In the genomic region with DNA sequence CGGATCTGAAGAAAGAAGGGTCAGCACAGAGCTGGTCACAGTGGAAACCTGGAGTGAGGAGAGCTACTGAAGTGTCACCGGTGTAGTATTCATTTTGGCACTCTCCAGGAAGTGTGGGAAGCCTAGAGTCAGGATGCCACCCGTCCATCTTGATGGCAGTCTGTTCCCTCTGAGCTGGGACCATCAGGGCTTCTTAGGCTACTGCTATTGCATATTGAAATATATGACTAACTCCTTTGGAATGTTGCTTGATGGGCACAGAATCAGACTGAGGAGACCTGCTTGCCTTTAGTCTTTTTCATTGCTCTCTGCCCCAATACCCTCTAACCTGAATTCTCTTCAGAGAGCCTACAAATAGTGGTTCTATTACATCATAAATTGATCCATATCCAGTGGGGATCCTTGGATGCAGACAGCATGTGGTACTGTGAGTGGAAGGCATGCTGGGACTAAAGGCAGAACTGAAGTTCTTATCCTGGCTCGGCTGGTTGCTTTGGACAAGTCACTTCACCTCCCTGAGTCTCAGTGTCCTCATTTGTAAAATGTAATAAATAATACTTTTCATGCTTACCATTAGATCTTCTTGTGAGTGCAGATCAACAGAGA, we compare ENCODE assay signal across 15 cellular contexts.
A peak's percentile ranks its signal among the peaks of the same experiment; 100 is the strongest.
DNase-seq lines count a peak whose midpoint lies in the region; ATAC-seq, FAIRE-seq and TF ChIP-seq lines count a peak whose summit lies in the region.
"Had no signal": no experiment of that assay in that cellular context is flagged by ENCODE, and none has a peak within 500 bp of the region (broad histone marks: within the 10 kb centered on the region; RNA-seq: fewer than 3 reads in every experiment).

No MANE protein-coding gene starts in this region.

- no peak for TF ChIP-seq EP300 in H1 (IDR thresholded peaks at IDR 0.05; ENCODE audit: borderline replicate concordance in 1 of 2, low read depth in 2 of 2, low read length in 2 of 2)

- 0 out of 4 replicates have a peak overlapping the region, but pooled peaks of 1 of the 2 experiments have one; percentile 21 for H3K4me2 ChIP-seq in H1 (ENCODE audit: insufficient read depth in 1 of 2, low read depth in 2 of 2, low read length in 2 of 2)

- H3K4me1 Mint-ChIP-seq in CD4-positive, alpha-beta T cell (ENCODE audit: low read depth) = no peaks in the 10 kb centered on the region

- no peak overlapping the region for H3K4me3 Mint-ChIP-seq in CD4-positive, alpha-beta T cell
- H3K4me3 Mint-ChIP-seq: CD4-positive, CD25-positive, alpha-beta regulatory T cell; dendritic cell treated with granulocyte-macrophage colony-stimulating factor and Interleukin-4, amounts not matched to agents 40 ng/mL and 50 ng/mL, for 4 days had no signal

- no peak overlapping the region for H2BK5ac ChIP-seq in H1 (ENCODE audit: low read depth, low read length)

- H4K20me1 ChIP-seq in H1 (replicated peaks in 1 of 2; ENCODE audit: control insufficient read depth in 1 of 2, insufficient read depth in 2 of 2, low read length in 2 of 2) = no peaks in the 10 kb centered on the region

- peak; percentile 17 for DNase-seq in Caki2 (ENCODE audit: low read depth)
- DNase-seq in NCI-H226 = peak; percentile 54
- DNase-seq in H1 (ENCODE audit: low read depth in 1 of 2, low spot score in 2 of 2) = no peak
- DNase-seq in left kidney (ENCODE audit: low read depth, low spot score) = peak; percentile 4
- DNase-seq in mucosa of descending colon = no peak
- DNase-seq in CD4-positive, alpha-beta T cell = no peak
- DNase-seq in cerebellar cortex (ENCODE audit: low spot score) = no peak
- DNase-seq: activated naive CD4-positive, alpha-beta T cell; CD4-positive, CD25-positive, alpha-beta regulatory T cell; hippocampal formation; NCI-H510A; right cardiac atrium; upper lobe of left lung had no signal

- peaks cover 91% of the 10 kb centered on the region for H3K36me3 Mint-ChIP-seq in CD4-positive, alpha-beta T cell (ENCODE audit: low read depth)

- in situ Hi-C loops in Caki2 (cut with HindIII; ENCODE audit: low pct_unique_long_range_greater_than_20kb, low sequenced_read_pairs) = no loop called here

- no peak overlapping the region for H2AK5ac ChIP-seq in H1 (ENCODE audit: low read depth, low read length)

- intact Hi-C loops in mucosa of descending colon (cut with DNase I, micrococcal nuclease) = no loop called here
- intact Hi-C loops in CD4-positive, alpha-beta T cell (cut with DNase I, micrococcal nuclease) = no loop called here

- no peaks in the 10 kb centered on the region for H3K27me3 Mint-ChIP-seq in CD4-positive, alpha-beta T cell
- H3K27me3 Mint-ChIP-seq: CD4-positive, CD25-positive, alpha-beta regulatory T cell; dendritic cell treated with granulocyte-macrophage colony-stimulating factor and Interleukin-4, amounts not matched to agents 40 ng/mL and 50 ng/mL, for 4 days had no signal

- H3K79me2 ChIP-seq in H1 (ENCODE audit: control insufficient read depth in 1 of 2, insufficient read depth in 2 of 2, low read length in 2 of 2) = no peaks in the 10 kb centered on the region

- TF ChIP-seq CTCF in H1 (IDR thresholded peaks at IDR 0.05; ENCODE audit: control extremely low read depth in 1 of 3, insufficient read depth in 1 of 3, low read depth in 1 of 3, low read length in 3 of 3) = no peak
- no peak for TF ChIP-seq CTCF in mucosa of descending colon (IDR thresholded peaks at IDR 0.05)
- no peak for TF ChIP-seq CTCF in CD4-positive, alpha-beta T cell (IDR thresholded peaks at IDR 0.05)

- no peak overlapping the region for H3K23ac ChIP-seq in H1 (ENCODE audit: insufficient read length)

- TF ChIP-seq POLR2A in H1 (IDR thresholded peaks at IDR 0.05; ENCODE audit: control extremely low read depth in 1 of 2, low read depth in 2 of 2, low read length in 2 of 2) = no peak

- no peak overlapping the region for H2BK120ac ChIP-seq in H1 (replicated peaks; ENCODE audit: low read depth, low read length)

- H3K79me1 ChIP-seq in H1 (ENCODE audit: low read depth, low read length) = no peaks in the 10 kb centered on the region

- H3K9me3 ChIP-seq in H1 (ENCODE audit: insufficient read depth in 2 of 2, low read depth in 1 of 2, low read length in 1 of 2) = no peaks in the 10 kb centered on the region
- H3K9me3 ChIP-seq in mucosa of descending colon = no peaks in the 10 kb centered on the region
- no peaks in the 10 kb centered on the region for H3K9me3 ChIP-seq in CD4-positive, alpha-beta T cell (ENCODE audit: control insufficient read depth, low read length)
- H3K9me3 ChIP-seq: upper lobe of left lung had no signal

- H2BK20ac ChIP-seq in H1 (ENCODE audit: low read length) = no peak overlapping the region

- H2AFZ ChIP-seq in H1 (ENCODE audit: low read length) = no peak overlapping the region

- H3K4me3 ChIP-seq in H1 (ENCODE audit: extremely low read depth in 1 of 4, insufficient read depth in 2 of 4, low read depth in 3 of 4, low read length in 4 of 4) (no peak overlapping the region), mucosa of descending colon (no peak overlapping the region)
- H3K4me3 ChIP-seq: upper lobe of left lung had no signal

- no peak overlapping the region for H3K18ac ChIP-seq in H1 (ENCODE audit: extremely low read depth, low read length)

- no peak overlapping the region for H3K27ac ChIP-seq in H1 (ENCODE audit: low read depth, low read length)
- H3K27ac ChIP-seq in CD4-positive, alpha-beta T cell (ENCODE audit: low read depth, low read length) = no peak overlapping the region
- H3K27ac ChIP-seq: upper lobe of left lung had no signal

- H2BK12ac ChIP-seq in H1 (ENCODE audit: low read depth, low read length) = no peak overlapping the region

- no peak overlapping the region for H3K56ac ChIP-seq in H1 (replicated peaks; ENCODE audit: insufficient read length, low read depth, low read length)

- H2BK15ac ChIP-seq in H1 (ENCODE audit: low read length) = no peak overlapping the region

- H4K8ac ChIP-seq in H1 (ENCODE audit: extremely low read depth, insufficient read depth, low read length) = no peak overlapping the region

- CTCF ChIA-PET in H1 (lab: Charles Lee; ENCODE audit: partially characterized antibody) = interaction anchor here (1.0 to 2.3 kb wide), 2 partner anchors 11 to 18 kb away, joined by 4 to 7 read pairs; no protein-coding TSS in a partner anchor
- CTCF ChIA-PET in CD4-positive, alpha-beta T cell (lab: Charles Lee) = no interaction called here

- FAIRE-seq in H1 (lab: Jason Lieb, UNC) = no peak

- no peaks in the 10 kb centered on the region for H3K9me3 Mint-ChIP-seq in CD4-positive, alpha-beta T cell
- H3K9me3 Mint-ChIP-seq: dendritic cell treated with granulocyte-macrophage colony-stimulating factor and Interleukin-4, amounts not matched to agents 40 ng/mL and 50 ng/mL, for 4 days had no signal

- peaks cover 0 to 3% (median 1%) of the 10 kb centered on the region in 4 experiments; a peak in 2 of 7 replicates for H3K4me1 ChIP-seq in H1 (replicated peaks in 1 of 4; ENCODE audit: control insufficient read depth in 3 of 4, insufficient read depth in 4 of 4, low read length in 3 of 4)
- H3K4me1 ChIP-seq in mucosa of descending colon (ENCODE audit: low read depth) = no peaks in the 10 kb centered on the region
- H3K4me1 ChIP-seq: upper lobe of left lung had no signal

- no peak overlapping the region for H3K27ac Mint-ChIP-seq in CD4-positive, alpha-beta T cell
- H3K27ac Mint-ChIP-seq: dendritic cell treated with granulocyte-macrophage colony-stimulating factor and Interleukin-4, amounts not matched to agents 40 ng/mL and 50 ng/mL, for 4 days had no signal

- H4K5ac ChIP-seq in H1 (ENCODE audit: insufficient read length, low read depth, low read length) = no peak overlapping the region

- no peak for TF ChIP-seq RAD21 in H1 (IDR thresholded peaks at IDR 0.05 in 1 of 2, conservative IDR thresholded peaks at IDR 0.05 in 1 of 2; ENCODE audit: low read depth in 2 of 2, low read length in 2 of 2)

- WGBS in H1 (ENCODE audit: extremely low coverage in 1 of 2, insufficient coverage in 1 of 2, insufficient read length in 1 of 2, insufficient replicate concordance in 2 of 2, low coverage in 1 of 2, low lambda C conversion rate in 2 of 2, missing lambda C conversion rate in 1 of 2), 2 experiments = 72% methylated on average over 4 of the region's 4 CpGs; no CpG with 5 or more reads in 1 of the 2 experiments

- no peak for ATAC-seq in mucosa of descending colon
- no peak for ATAC-seq in CD4-positive, alpha-beta T cell (ENCODE audit: poor library complexity)
- no peak for ATAC-seq in HG03135 (IDR thresholded peaks at IDR 0.05; ENCODE audit: unreplicated experiment)

- H3K36me3 ChIP-seq in H1 (ENCODE audit: control insufficient read depth in 2 of 4, insufficient read depth in 4 of 4, low read length in 3 of 4) (no peaks in the 10 kb centered on the region; a peak in 2 of 8 replicates), mucosa of descending colon (ENCODE audit: low read depth) (no peaks in the 10 kb centered on the region)

- POLR2A ChIA-PET in H1 (lab: Charles Lee; ENCODE audit: partially characterized antibody) = interaction anchor here (1.3 kb wide), 1 partner anchor 19 kb away, joined by 3 read pairs; no protein-coding TSS in a partner anchor
- POLR2A ChIA-PET in CD4-positive, alpha-beta T cell (lab: Charles Lee) = no interaction called here

- no peak overlapping the region for H3K9ac ChIP-seq in H1 (replicated peaks in 1 of 4; ENCODE audit: extremely low read depth in 1 of 4, low read depth in 3 of 4, low read length in 3 of 4)

- no peak overlapping the region for H4K91ac ChIP-seq in H1 (replicated peaks; ENCODE audit: insufficient read length, low read length)

- no peak overlapping the region for H3K4ac ChIP-seq in H1 (replicated peaks; ENCODE audit: insufficient read length, low read depth, low read length)

- no peak overlapping the region for H3K14ac ChIP-seq in H1 (ENCODE audit: insufficient read length)

- H3K23me2 ChIP-seq in H1 (ENCODE audit: low read depth, low read length) = no peaks in the 10 kb centered on the region

- no peaks in the 10 kb centered on the region for H3K27me3 ChIP-seq in H1 (replicated peaks in 1 of 4; ENCODE audit: control insufficient read depth in 3 of 4, extremely low read depth in 1 of 4, insufficient read depth in 3 of 4, low read length in 3 of 4)
- H3K27me3 ChIP-seq in CD4-positive, alpha-beta T cell (ENCODE audit: control insufficient read depth, insufficient read depth, low read length) = no peaks in the 10 kb centered on the region
- H3K27me3 ChIP-seq: upper lobe of left lung had no signal

TF ChIP-seq in H1, 55 proteins besides CTCF, POLR2A, EP300 and RAD21:
- peak; percentile 91 for TF ChIP-seq JUND (IDR thresholded peaks at IDR 0.05; ENCODE audit: low read length)
- TF ChIP-seq NANOG (IDR thresholded peaks at IDR 0.05; ENCODE audit: insufficient read depth, low read depth, low read length, poor library complexity, severe bottlenecking) = no peak

Comparison
In these comparisons a context has a peak if more than half of its experiments do, and no peak if none do; other contexts are left out.
1. DNase-seq: peak in Caki2 (single experiment), NCI-H226 (single experiment) and left kidney (single experiment); none in H1 (0 of 2), mucosa of descending colon (0 of 3), CD4-positive, alpha-beta T cell (0 of 10) and cerebellar cortex (single experiment).